In the genomic region with DNA sequence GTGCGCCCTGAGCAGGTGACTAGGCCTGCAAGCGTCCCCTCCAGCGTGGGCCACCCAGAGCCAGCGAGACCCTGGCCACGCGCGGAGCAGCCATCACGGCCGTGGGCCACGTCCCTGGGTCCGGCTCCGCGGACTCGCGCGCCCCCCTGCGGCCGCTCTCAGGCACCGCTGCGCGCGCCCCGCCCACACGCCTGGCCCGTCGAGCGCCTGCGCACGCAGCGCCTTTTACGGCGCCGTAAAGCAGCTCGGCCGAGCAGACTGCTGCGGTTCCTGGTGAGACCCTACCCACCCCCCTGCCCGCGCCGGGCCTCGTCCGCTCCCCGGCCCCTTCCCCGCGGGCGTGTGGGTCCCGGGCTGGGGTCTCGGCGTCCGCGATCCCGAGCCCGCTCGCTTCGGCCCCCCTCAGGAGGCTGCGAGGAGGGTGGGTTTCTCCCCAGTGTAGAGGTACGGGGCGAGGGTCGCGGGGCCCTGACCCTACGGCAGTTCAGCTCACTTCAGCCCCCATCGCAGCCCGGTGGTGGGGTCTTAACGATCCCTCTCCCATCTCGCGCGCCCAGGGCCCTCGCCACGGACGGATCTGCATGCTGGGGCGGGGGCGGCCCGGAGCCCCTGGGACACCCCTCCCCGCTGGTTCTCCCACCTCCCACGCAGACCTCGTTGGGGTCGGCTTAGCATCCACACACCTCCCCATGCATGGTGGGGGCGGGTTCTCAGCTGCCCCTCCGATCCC, we compare ENCODE assay signal across 8 cellular contexts. TPM values are rescaled to one million over a fixed set of nuclear protein-coding genes. Genes with fewer than 3 reads are reported as not detected.
DNase-seq lines count a peak whose midpoint lies in the region; ATAC-seq, FAIRE-seq and TF ChIP-seq lines count a peak whose summit lies in the region.

A gene (plus strand): TSS at position 228 of the 730 bp plus-strand sequence. CDS start 1,421 bp downstream, outside the sequence.

- peak; percentile 92 for FAIRE-seq in GM12892 (lab: Jason Lieb, UNC)

- peak within 1 kb of the TSS; percentile 89 for H3K4me3 Mint-ChIP-seq in activated CD4-positive, alpha-beta T cell treated with anti-CD3 and anti-CD28 coated beads, Interleukin-2, amount 10 ng/mL, durations not matched to agents 7 days and 5 days

- no peaks in the 10 kb centered on the region for H3K9me3 Mint-ChIP-seq in activated CD4-positive, alpha-beta T cell treated with anti-CD3 and anti-CD28 coated beads, Interleukin-2, amount 10 ng/mL, durations not matched to agents 7 days and 5 days

- TF ChIP-seq POLR2A in GM12892 (IDR thresholded peaks at IDR 0.05; ENCODE audit: low read depth, low read length) = 0 out of 2 replicates have a peak, but pooled peaks have one; percentile 27

- CTCF ChIA-PET in activated CD4-positive, alpha-beta T cell treated with anti-CD3 and anti-CD28 coated beads, Interleukin-2, amount 10 ng/mL, durations not matched to agents 7 days and 5 days (lab: Charles Lee) = interaction anchor here (0.6 to 2.0 kb wide), 53 partner anchors 8 to 581 kb away, joined by 3 to 20 read pairs (median 4); a partner anchor contains a TSS

- TF ChIP-seq CTCF in coronary artery (IDR thresholded peaks at IDR 0.05) = peak; percentile 97

- peak; percentile 47 for ATAC-seq in HG03135 (IDR thresholded peaks at IDR 0.05; ENCODE audit: unreplicated experiment)
- peak; percentile 84 for ATAC-seq in left colon
- no peak for ATAC-seq in GM18502 (IDR thresholded peaks at IDR 0.05; ENCODE audit: poor library complexity, unreplicated experiment)

- intact Hi-C loops in left colon (cut with DNase I, micrococcal nuclease) = no loop called here

- peaks cover 51% of the 10 kb centered on the region for H3K4me1 Mint-ChIP-seq in activated CD4-positive, alpha-beta T cell treated with anti-CD3 and anti-CD28 coated beads, Interleukin-2, amount 10 ng/mL, durations not matched to agents 7 days and 5 days

- H3K27ac Mint-ChIP-seq in activated CD4-positive, alpha-beta T cell treated with anti-CD3 and anti-CD28 coated beads, Interleukin-2, amount 10 ng/mL, durations not matched to agents 7 days and 5 days = peak within 1 kb of the TSS; percentile 96

- peak within 1 kb of the TSS; percentile 72 to 82 for H3K27ac ChIP-seq in coronary artery

- H3K36me3 Mint-ChIP-seq in activated CD4-positive, alpha-beta T cell treated with anti-CD3 and anti-CD28 coated beads, Interleukin-2, amount 10 ng/mL, durations not matched to agents 7 days and 5 days (ENCODE audit: low read depth) = peaks cover 13% of the 10 kb centered on the region

- H3K4me3 ChIP-seq in coronary artery = peak within 1 kb of the TSS; percentile 87

- H3K27me3 Mint-ChIP-seq in activated CD4-positive, alpha-beta T cell treated with anti-CD3 and anti-CD28 coated beads, Interleukin-2, amount 10 ng/mL, durations not matched to agents 7 days and 5 days = peaks cover 17% of the 10 kb centered on the region

- POLR2A ChIA-PET in activated CD4-positive, alpha-beta T cell treated with anti-CD3 and anti-CD28 coated beads, Interleukin-2, amount 10 ng/mL, durations not matched to agents 7 days and 5 days (lab: Charles Lee) = interaction anchor here (0.6 kb wide), 1 partner anchor 112 kb away, joined by 3 read pairs; no protein-coding TSS in a partner anchor

- DNase-seq in GM12892 (ENCODE audit: insufficient read length) = peak; percentile 78
- peak; percentile 68 for DNase-seq in NCI-H510A (lab: John Stamatoyannopoulos, UW)
- DNase-seq in activated CD4-positive, alpha-beta T cell treated with anti-CD3 and anti-CD28 coated beads, Interleukin-2, amount 10 ng/mL, durations not matched to agents 7 days and 5 days = peak; percentile 84
- peak; percentile 82 for DNase-seq in coronary artery (ENCODE audit: low spot score)
- DNase-seq in left colon = peak; percentile 75 to 93
- DNase-seq in stimulated activated CD4-positive, alpha-beta T cell treated with anti-CD3 and anti-CD28 coated beads, Interleukin-1b, Interleukin-23, amount 100 ng/mL, for 24 hours (ENCODE audit: low read depth in 4 of 4, low spot score in 1 of 4) = peak; percentile 65 to 78 (median 73)

RNA-seq across cellular contexts. Expression of the gene that starts here (rescaled TPM):
- polyA plus RNA-seq in GM12892 (2012; ENCODE audit: missing spikeins) = 46.2 TPM
- total RNA-seq in activated CD4-positive, alpha-beta T cell treated with anti-CD3 and anti-CD28 coated beads, Interleukin-2, amount 10 ng/mL, durations not matched to agents 7 days and 5 days = 100 to 1,000 TPM; 105 to 106 TPM
- 100 to 1,000 TPM; 107 to 108 TPM for total RNA-seq in left colon
